In genomic region chr12:47636908-47637780, GRCh38 we compare ENCODE assay signal across 2 cellular contexts.
TF ChIP-seq lines count a peak whose summit lies in the region.

No MANE protein-coding gene starts in this region.

TF ChIP-seq in IMR-90, 13 proteins besides CTCF, POLR2A, EP300 and RAD21:
- TF ChIP-seq USF2 (IDR thresholded peaks at IDR 0.05; ENCODE audit: low read depth, low read length), result no peak
- TF ChIP-seq ELK1 (IDR thresholded peaks at IDR 0.05; ENCODE audit: borderline replicate concordance, low read depth, low read length), result no peak
- TF ChIP-seq CHD1 (IDR thresholded peaks at IDR 0.05; ENCODE audit: low read depth, low read length), result no peak
- TF ChIP-seq SMC3 (IDR thresholded peaks at IDR 0.05; ENCODE audit: low read depth, low read length), result no peak
- TF ChIP-seq RFX5 (IDR thresholded peaks at IDR 0.05; ENCODE audit: low read depth, low read length), result no peak
- no peak for TF ChIP-seq NFE2L2 (IDR thresholded peaks at IDR 0.05; ENCODE audit: low read depth, low read length)
- no peak for TF ChIP-seq MAZ (IDR thresholded peaks at IDR 0.05; ENCODE audit: borderline replicate concordance, low read depth, low read length)
- no peak for TF ChIP-seq FOS (IDR thresholded peaks at IDR 0.05; ENCODE audit: low read depth, low read length)
- no peak for TF ChIP-seq MAFK (IDR thresholded peaks at IDR 0.05; ENCODE audit: low read depth, low read length)
- no peak for TF ChIP-seq RCOR1 (IDR thresholded peaks at IDR 0.05; ENCODE audit: insufficient replicate concordance, low read length)
- no peak for TF ChIP-seq MXI1 (IDR thresholded peaks at IDR 0.05; ENCODE audit: borderline replicate concordance, low read depth, low read length)
- no peak for TF ChIP-seq BHLHE40 (IDR thresholded peaks at IDR 0.05; ENCODE audit: low read depth, low read length)
- TF ChIP-seq CEBPB (IDR thresholded peaks at IDR 0.05; ENCODE audit: low read depth, low read length), result no peak

TF ChIP-seq in endothelial cell of umbilical vein, 7 proteins besides CTCF, POLR2A, EP300 and RAD21:
- TF ChIP-seq GATA2 (IDR thresholded peaks at IDR 0.05; ENCODE audit: insufficient read depth, insufficient read length, low read depth, low read length), result no peak
- no peak for TF ChIP-seq MYC (IDR thresholded peaks at IDR 0.05; ENCODE audit: low read depth, low read length)
- no peak for TF ChIP-seq FOS (IDR thresholded peaks at IDR 0.05; ENCODE audit: borderline replicate concordance, insufficient read depth, low read length)
- no peak for TF ChIP-seq JUN (IDR thresholded peaks at IDR 0.05; ENCODE audit: borderline replicate concordance, insufficient read depth, insufficient read length, low read depth)
- no peak for TF ChIP-seq POLR2AphosphoS5 (IDR thresholded peaks at IDR 0.05; ENCODE audit: insufficient read depth, low read depth, low read length)
- no peak for TF ChIP-seq EZH2 (IDR thresholded peaks at IDR 0.05; ENCODE audit: borderline replicate concordance, low read depth, low read length, severe bottlenecking)
- no peak for TF ChIP-seq MAX (IDR thresholded peaks at IDR 0.05; ENCODE audit: insufficient read depth, insufficient read length)
